14 cellular contexts compared by ENCODE assay signal in genomic region chr16:66359012-66359411, GRCh38. TPM values are rescaled to one million over a fixed set of nuclear protein-coding genes. Genes with fewer than 3 reads are reported as not detected.
DNase-seq lines count a peak whose midpoint lies in the region; ATAC-seq, FAIRE-seq and TF ChIP-seq lines count a peak whose summit lies in the region.
"Had no signal": no experiment of that assay in that cellular context is flagged by ENCODE, and none has a peak within 500 bp of the region (broad histone marks: within the 10 kb centered on the region; RNA-seq: fewer than 3 reads in every experiment).

No MANE protein-coding gene starts in this region.

- intact Hi-C loops in PC-3 (cut with micrococcal nuclease), result loop anchor here (5.0 kb wide), 1 partner anchor 123 kb away; no protein-coding TSS in a partner anchor
- intact Hi-C loops in endothelial cell of umbilical vein (cut with micrococcal nuclease), result loop anchor here (2.0 to 5.0 kb wide), 2 partner anchors 123 to 158 kb away; no protein-coding TSS in a partner anchor

- TF ChIP-seq POLR2A in endothelial cell of umbilical vein (IDR thresholded peaks at IDR 0.05; ENCODE audit: low read depth, low read length) (no peak), Peyer's patch (IDR thresholded peaks at IDR 0.05) (no peak)

- DNase-seq in EH (ENCODE audit: low read depth) (peak; percentile 9), PC-3 (peak; percentile 75), endothelial cell of umbilical vein (ENCODE audit: low read depth, low spot score) (peak; percentile 82), osteoblast (ENCODE audit: insufficient read length, low spot score, missing footprints) (peak; percentile 97), activated gamma-delta T cell treated with Interleukin-2 at 50 U/mL for 16 hours (no peak), NCI-H526 (lab: John Stamatoyannopoulos, UW) (no peak), Peyer's patch (no peak)
- DNase-seq: left colon; occipital lobe; stimulated activated CD4-positive, alpha-beta T cell treated with anti-CD3 and anti-CD28 coated beads, Interleukin-2, amount 100 ng/mL, for 24 hours; stimulated activated naive CD4-positive, alpha-beta T cell treated with Interleukin-2 at 50 U/mL for 16 hours had no signal

- BruUV-seq in PC-3 (replicated peaks; lab: Mats Ljungman, UMichigan) (no TSS peak), endothelial cell of umbilical vein (replicated peaks; lab: Mats Ljungman, UMichigan) (TSS peak; percentile 70)

- H3K79me2 ChIP-seq in PC-3 (ENCODE audit: low read length), result no peaks in the 10 kb centered on the region
- peaks cover 3% of the 10 kb centered on the region for H3K79me2 ChIP-seq in endothelial cell of umbilical vein (ENCODE audit: control insufficient read depth, insufficient read depth, low read length)
- H3K79me2 ChIP-seq in osteoblast (ENCODE audit: insufficient read depth, low read length), result no peaks in the 10 kb centered on the region

- ATAC-seq in PC-3, result peak; percentile 78
- no peak for ATAC-seq in HG02571 (IDR thresholded peaks at IDR 0.05; ENCODE audit: unreplicated experiment)
- ATAC-seq: GM23338, left colon had no signal

- H4K20me1 ChIP-seq in PC-3 (ENCODE audit: low read length) (no peaks in the 10 kb centered on the region), endothelial cell of umbilical vein (replicated peaks; ENCODE audit: control insufficient read depth, extremely low read depth, insufficient read depth, low read length) (no peaks in the 10 kb centered on the region), osteoblast (ENCODE audit: insufficient read depth, low read length) (no peaks in the 10 kb centered on the region)

- H3K36me3 ChIP-seq in PC-3 (ENCODE audit: low read depth, low read length), result no peaks in the 10 kb centered on the region
- no peaks in the 10 kb centered on the region for H3K36me3 ChIP-seq in endothelial cell of umbilical vein (ENCODE audit: control insufficient read depth in 2 of 2, extremely low read depth in 1 of 2, insufficient read depth in 2 of 2, low read length in 2 of 2)
- H3K36me3 ChIP-seq in osteoblast (ENCODE audit: insufficient read depth, low read length), result no peaks in the 10 kb centered on the region
- no peaks in the 10 kb centered on the region for H3K36me3 ChIP-seq in Peyer's patch

- peak overlapping the region; percentile 84 for H2AFZ ChIP-seq in PC-3 (ENCODE audit: low read length)
- H2AFZ ChIP-seq in endothelial cell of umbilical vein (ENCODE audit: low read depth, low read length), result peak overlapping the region; percentile 37
- peak overlapping the region; percentile 5 for H2AFZ ChIP-seq in osteoblast (ENCODE audit: low read length)
- H2AFZ ChIP-seq: GM23338 had no signal

- peak overlapping the region; percentile 68 for H3K27ac ChIP-seq in PC-3 (ENCODE audit: low read length)
- H3K27ac ChIP-seq in endothelial cell of umbilical vein (ENCODE audit: insufficient read depth, low read depth, low read length), result peak overlapping the region; percentile 99
- no peak overlapping the region for H3K27ac ChIP-seq in osteoblast (ENCODE audit: low read depth, low read length)
- peak overlapping the region in 1 of 4 donors; percentile 42 for H3K27ac ChIP-seq in Peyer's patch
- H3K27ac ChIP-seq: epithelial cell of prostate had no signal

- H3K9me2 ChIP-seq in PC-3 (replicated peaks; ENCODE audit: low read length), result no peaks in the 10 kb centered on the region

- H3K27me3 ChIP-seq in PC-3 (ENCODE audit: low read length) (no peaks in the 10 kb centered on the region), endothelial cell of umbilical vein (ENCODE audit: control insufficient read depth in 2 of 2, insufficient read depth in 2 of 2, low read length in 2 of 2) (no peaks in the 10 kb centered on the region), osteoblast (ENCODE audit: insufficient read depth, low read length) (peaks cover 40% of the 10 kb centered on the region), Peyer's patch (no peaks in the 10 kb centered on the region)

- CTCF ChIA-PET in PC-3 (lab: Charles Lee), result no interaction called here
- CTCF ChIA-PET in endothelial cell of umbilical vein (lab: Charles Lee), result interaction anchor here (0.6 to 6.5 kb wide), 11 partner anchors 9 to 206 kb away, joined by 3 to 126 read pairs (median 4); partner anchors contain the start of gene CDH5

- H3K9me3 ChIP-seq in PC-3 (ENCODE audit: low read length) (no peaks in the 10 kb centered on the region), endothelial cell of umbilical vein (replicated peaks; ENCODE audit: control insufficient read depth, insufficient read depth, low read length) (no peaks in the 10 kb centered on the region), osteoblast (ENCODE audit: low read depth, low read length) (no peaks in the 10 kb centered on the region), Peyer's patch (no peaks in the 10 kb centered on the region)

- H3K4me2 ChIP-seq in PC-3 (ENCODE audit: low read length) (peak overlapping the region; percentile 61), endothelial cell of umbilical vein (ENCODE audit: insufficient read depth, low read length) (peak overlapping the region; percentile 62), osteoblast (ENCODE audit: insufficient read depth, low read length) (peak overlapping the region; percentile 43)
- H3K4me2 ChIP-seq: GM23338 had no signal

- H3K4me1 ChIP-seq in PC-3 (ENCODE audit: insufficient read depth, low read length) (peaks cover 18% of the 10 kb centered on the region), endothelial cell of umbilical vein (ENCODE audit: control insufficient read depth, extremely low read depth, insufficient read depth, low read length) (peaks cover 65% of the 10 kb centered on the region), osteoblast (ENCODE audit: insufficient read depth, low read length) (peaks cover 13% of the 10 kb centered on the region), Peyer's patch (peaks cover 0 to 4% (median 0%) of the 10 kb centered on the region in 4 donors)

- H3F3A ChIP-seq in PC-3 (ENCODE audit: low read length, unreplicated experiment), result no peaks in the 10 kb centered on the region

- H3K9ac ChIP-seq in PC-3 (ENCODE audit: low read length) (peak overlapping the region; percentile 35; the same call in 1 of the 2 replicates), endothelial cell of umbilical vein (replicated peaks; ENCODE audit: extremely low read depth, insufficient read depth, low read length) (peak overlapping the region; percentile 94)

- dilution Hi-C loops in endothelial cell of umbilical vein (cut with MboI; ENCODE audit: extremely low pct_ligation_motif_present, low sequenced_read_pairs), result no loop called here

- no peak for FAIRE-seq in endothelial cell of umbilical vein (lab: Jason Lieb, UNC)

- TF ChIP-seq CTCF in PC-3 (conservative IDR thresholded peaks at IDR 0.05; ENCODE audit: low read depth, low read length) (no peak), endothelial cell of umbilical vein (IDR thresholded peaks at IDR 0.05; ENCODE audit: extremely low read depth in 1 of 2, insufficient read depth in 1 of 2, low read depth in 1 of 2, low read length in 2 of 2) (no peak), osteoblast (IDR thresholded peaks at IDR 0.05; ENCODE audit: extremely low read depth, low read depth, low read length) (no peak), Peyer's patch (IDR thresholded peaks at IDR 0.05) (no peak)

- H3K4me3 ChIP-seq in PC-3 (ENCODE audit: low read length), result no peak overlapping the region
- H3K4me3 ChIP-seq in endothelial cell of umbilical vein (replicated peaks in 1 of 3; ENCODE audit: insufficient read depth in 1 of 3, low read depth in 1 of 3, low read length in 3 of 3), result peak overlapping the region in 1 of 3 experiments; percentile 18
- no peak overlapping the region for H3K4me3 ChIP-seq in osteoblast (ENCODE audit: insufficient read depth, low read length)
- no peak overlapping the region for H3K4me3 ChIP-seq in Peyer's patch
- H3K4me3 ChIP-seq: GM23338 had no signal

- H3K9me1 ChIP-seq in endothelial cell of umbilical vein (replicated peaks; ENCODE audit: control insufficient read depth, extremely low read depth, insufficient read depth, low read length), result no peaks in the 10 kb centered on the region

- POLR2A ChIA-PET in PC-3 (lab: Charles Lee; ENCODE audit: unreplicated experiment) (no interaction called here), endothelial cell of umbilical vein (lab: Charles Lee) (interaction anchor here (0.6 to 3.4 kb wide), 7 partner anchors 11 to 47 kb away, joined by 3 to 53 read pairs (median 5); no protein-coding TSS in a partner anchor)

TF ChIP-seq in endothelial cell of umbilical vein, 7 proteins besides CTCF, POLR2A, EP300 and RAD21:
- TF ChIP-seq GATA2 (IDR thresholded peaks at IDR 0.05; ENCODE audit: insufficient read depth, insufficient read length, low read depth, low read length), result no peak
- peak; percentile 93 for TF ChIP-seq FOS (IDR thresholded peaks at IDR 0.05; ENCODE audit: borderline replicate concordance, insufficient read depth, low read length)
- TF ChIP-seq POLR2AphosphoS5 (IDR thresholded peaks at IDR 0.05; ENCODE audit: insufficient read depth, low read depth, low read length), result no peak
- no peak for TF ChIP-seq EZH2 (IDR thresholded peaks at IDR 0.05; ENCODE audit: borderline replicate concordance, low read depth, low read length, severe bottlenecking)
- TF ChIP-seq MAX (IDR thresholded peaks at IDR 0.05; ENCODE audit: insufficient read depth, insufficient read length), result no peak
- TF ChIP-seq JUN (IDR thresholded peaks at IDR 0.05; ENCODE audit: borderline replicate concordance, insufficient read depth, insufficient read length, low read depth), result peak; percentile 76
- no peak for TF ChIP-seq MYC (IDR thresholded peaks at IDR 0.05; ENCODE audit: low read depth, low read length)

RNA-seq across cellular contexts. Expression of gene CDH5, which starts 7.5 kb away (rescaled TPM):
- total RNA-seq in PC-3 (2014; rRNA removed) (not detected in 2 replicates), endothelial cell of umbilical vein (765 and 804 TPM in 2 replicates), osteoblast (0.72 and 1.8 TPM in 2 replicates), Peyer's patch (10 to 100 TPM in 3 of 4 donors, 1 to 10 TPM in 1; 5.3 to 28.1 (median 11.4) TPM)
- polyA plus RNA-seq in endothelial cell of umbilical vein, result 815 and 836 TPM in 2 replicates
- 612 and 674 TPM in 2 replicates for polyA plus RNA-seq in endothelial cell of umbilical vein (2011; cell fraction: cytosol; rRNA removed)
- 968 and 1,022 TPM in 2 replicates for polyA plus RNA-seq in endothelial cell of umbilical vein (2011; cell fraction: nucleus; rRNA removed)
- polyA plus RNA-seq in endothelial cell of umbilical vein (2012), result 660 and 706 TPM in 2 replicates
- polyA minus RNA-seq in endothelial cell of umbilical vein, result 1,106 and 1,227 TPM in 2 replicates
- polyA minus RNA-seq in endothelial cell of umbilical vein (2011; cell fraction: cytosol; rRNA and poly(A)+ RNA removed), result 1.3 TPM
- polyA minus RNA-seq in endothelial cell of umbilical vein (2011; cell fraction: nucleus; rRNA and poly(A)+ RNA removed), result 678 and 739 TPM in 2 replicates
- total RNA-seq: GM23338 had no signal

Comparison
In these comparisons a context has a peak if more than half of its experiments do, and no peak if none do; other contexts are left out.
1. DNase-seq: peak in EH (single experiment), PC-3 (single experiment), endothelial cell of umbilical vein (single experiment) and osteoblast (single experiment); none in activated gamma-delta T cell treated with Interleukin-2 at 50 U/mL for 16 hours (single experiment), NCI-H526 (0 of 2) and Peyer's patch (0 of 3).
2. H2AFZ ChIP-seq: peak in every context shown above with its lines; median percentile 84 in PC-3; 37 in endothelial cell of umbilical vein; 5 in osteoblast.
3. RNA of gene CDH5, which starts 7.5 kb away (total RNA-seq): 765 to 804 TPM in endothelial cell of umbilical vein; 5.3 to 28.1 TPM in Peyer's patch, 0.72 to 1.8 TPM in osteoblast and not detected in PC-3; every median in the first group is over 10 times any median in the second.
4. Peak in every context shown above with its lines, with median percentiles within 50 percentile points of each other: H3K4me2 ChIP-seq.